In the genomic region with DNA sequence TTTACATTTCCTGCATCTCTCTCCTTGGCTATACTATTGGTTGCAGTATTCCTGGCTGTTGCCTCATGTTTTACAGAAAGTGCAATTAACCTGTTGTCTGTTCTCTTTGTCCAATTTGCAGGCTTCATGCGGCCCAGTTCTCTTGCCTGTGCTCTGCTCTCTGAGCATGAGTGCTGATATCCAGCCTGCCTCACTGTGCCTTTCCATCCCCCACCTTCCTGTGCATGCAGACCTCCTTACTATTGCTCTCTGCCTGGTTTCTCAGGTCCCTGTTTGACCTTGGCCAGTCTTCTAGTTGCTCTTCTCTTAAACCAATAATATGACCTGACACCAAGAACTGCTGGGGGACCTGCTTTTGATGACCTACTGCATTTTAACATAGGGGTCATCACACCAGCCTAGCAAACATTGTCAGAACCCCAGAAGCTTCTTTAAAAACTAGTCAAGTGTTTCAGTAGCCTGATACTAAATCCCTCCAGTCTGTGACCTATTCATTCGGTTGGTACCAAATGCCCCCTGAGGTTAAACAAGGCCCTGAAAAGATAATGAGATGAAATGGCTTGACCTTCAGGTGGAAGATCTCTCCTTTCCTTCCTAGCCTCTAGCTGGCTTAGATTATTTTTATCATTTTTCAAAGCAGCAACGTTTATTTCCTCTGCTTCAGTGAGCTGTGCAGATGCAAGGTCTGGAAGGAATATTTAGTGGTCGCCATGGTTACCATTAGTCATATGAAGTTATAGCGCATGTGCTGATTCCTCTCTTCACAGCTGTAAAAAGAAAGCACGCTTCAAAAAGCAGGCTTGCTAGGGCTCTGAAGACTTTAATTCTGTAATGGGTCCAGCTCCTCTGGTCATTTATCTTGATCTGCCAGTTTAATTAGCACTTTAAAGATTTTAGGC, we compare ENCODE assay signal across 9 cellular contexts.
A peak's percentile ranks its signal among the peaks of the same experiment; 100 is the strongest.
DNase-seq lines count a peak whose midpoint lies in the region; ATAC-seq and TF ChIP-seq lines count a peak whose summit lies in the region.
"Had no signal": no experiment of that assay in that cellular context is flagged by ENCODE, and none has a peak within 500 bp of the region (broad histone marks: within the 10 kb centered on the region; RNA-seq: fewer than 3 reads in every experiment).

No MANE protein-coding gene starts in this region.

- intact Hi-C loops in upper lobe of right lung (cut with DNase I) = no loop called here

- H3K27ac ChIP-seq in brain microvascular endothelial cell (peak overlapping the region; percentile 88), upper lobe of right lung (peak overlapping the region; percentile 26)
- H3K27ac ChIP-seq: 22Rv1 had no signal

- TF ChIP-seq CTCF in brain microvascular endothelial cell (IDR thresholded peaks at IDR 0.05; ENCODE audit: low read depth, low read length, missing control alignments) = no peak
- TF ChIP-seq CTCF in upper lobe of right lung (IDR thresholded peaks at IDR 0.05) = no peak

- in situ Hi-C loops in brain microvascular endothelial cell (cut with HindIII; ENCODE audit: low pct_ligation_motif_present, low sequenced_read_pairs) = no loop called here

- H3K4me1 ChIP-seq in upper lobe of right lung = peaks cover 2% of the 10 kb centered on the region

- H3K4me3 ChIP-seq in brain microvascular endothelial cell (ENCODE audit: low read depth, low read length) (no peak overlapping the region), upper lobe of right lung (no peak overlapping the region)

- H3K27me3 ChIP-seq in brain microvascular endothelial cell (replicated peaks) (no peaks in the 10 kb centered on the region), upper lobe of right lung (peaks cover 4% of the 10 kb centered on the region)

- ATAC-seq in left lobe of liver = peak; percentile 35
- peak; percentile 70 for ATAC-seq in upper lobe of right lung

- no peaks in the 10 kb centered on the region for H3K9me3 ChIP-seq in upper lobe of right lung

- no peaks in the 10 kb centered on the region for H3K36me3 ChIP-seq in brain microvascular endothelial cell (replicated peaks)
- H3K36me3 ChIP-seq in upper lobe of right lung = no peaks in the 10 kb centered on the region

- DNase-seq in DMS 273 (lab: John Stamatoyannopoulos, UW; ENCODE audit: unreplicated experiment) = peak; percentile 60
- DNase-seq in DMS 273 treated with DMSO at 0.1 percent for 48 hours (lab: John Stamatoyannopoulos, UW) = no peak
- peak; percentile 87 for DNase-seq in HT1080 (ENCODE audit: low read depth)
- peak; percentile 95 for DNase-seq in brain microvascular endothelial cell
- no peak for DNase-seq in left lobe of liver (ENCODE audit: low spot score)
- DNase-seq in upper lobe of right lung = no peak
- no peak for DNase-seq in cerebellar cortex (ENCODE audit: low spot score)
- DNase-seq in SKM-1 (lab: John Stamatoyannopoulos, UW; ENCODE audit: unreplicated experiment) = no peak

Comparison
In these comparisons a context has a peak if more than half of its experiments do, and no peak if none do; other contexts are left out.
1. DNase-seq: peak in DMS 273 (single experiment), HT1080 (single experiment) and brain microvascular endothelial cell (single experiment); none in DMS 273 treated with DMSO at 0.1 percent for 48 hours (single experiment), left lobe of liver (single experiment), upper lobe of right lung (single experiment), cerebellar cortex (single experiment) and SKM-1 (single experiment).